1 cellular context compared by ENCODE assay signal in genomic region chr17:82287849-82288601, GRCh38.
TF ChIP-seq lines count a peak whose summit lies in the region.

No MANE protein-coding gene starts in this region.

TF ChIP-seq in HepG2, 621 proteins besides CTCF, POLR2A, EP300 and RAD21 (continued from another document):
- TF ChIP-seq ZNF724P (CRISPR knock-in tag; IDR thresholded peaks at IDR 0.05; ENCODE audit: borderline replicate concordance) (peak; percentile 91; the same call in 1 of the 2 replicates), GLMP (CRISPR knock-in tag; IDR thresholded peaks at IDR 0.05; ENCODE audit: borderline replicate concordance) (no peak; the same call in 1 of the 2 replicates), ZNF142 (CRISPR knock-in tag; IDR thresholded peaks at IDR 0.05) (0 out of 2 replicates have a peak, but pooled peaks have one; percentile 29), FOXK2 (IDR thresholded peaks at IDR 0.05) (peak; percentile 96), ZNF143 (CRISPR knock-in tag; IDR thresholded peaks at IDR 0.05) (peak; percentile 16; the same call in 1 of the 2 replicates), ZSCAN5A (CRISPR knock-in tag; IDR thresholded peaks at IDR 0.05; ENCODE audit: borderline replicate concordance) (peak; percentile 44; the same call in 1 of the 2 replicates), ZNF567 (CRISPR knock-in tag; IDR thresholded peaks at IDR 0.05; ENCODE audit: borderline replicate concordance) (peak; percentile 90), GLI4 (CRISPR knock-in tag; IDR thresholded peaks at IDR 0.05; ENCODE audit: borderline replicate concordance) (no peak), KDM5A (IDR thresholded peaks at IDR 0.05; ENCODE audit: borderline replicate concordance, low read length) (no peak), ZNF713 (CRISPR knock-in tag; IDR thresholded peaks at IDR 0.05) (no peak; the same call in 1 of the 2 replicates), ZBTB38 (CRISPR knock-in tag; IDR thresholded peaks at IDR 0.05) (peak; percentile 96)
